In genomic region chr3:14248849-14249523, GRCh38 we compare ENCODE assay signal across 15 cellular contexts.
A peak's percentile ranks its signal among the peaks of the same experiment; 100 is the strongest.
DNase-seq lines count a peak whose midpoint lies in the region; ATAC-seq and TF ChIP-seq lines count a peak whose summit lies in the region.
"Had no signal": no experiment of that assay in that cellular context is flagged by ENCODE, and none has a peak within 500 bp of the region (broad histone marks: within the 10 kb centered on the region; RNA-seq: fewer than 3 reads in every experiment).

No MANE protein-coding gene starts in this region.

- no peak overlapping the region for H3K14ac ChIP-seq in neuronal stem cell (ENCODE audit: low read length)

- no peak overlapping the region for H3K18ac ChIP-seq in neuronal stem cell (ENCODE audit: low read length)

- no peak overlapping the region for H3K9ac ChIP-seq in neuronal stem cell (ENCODE audit: low read depth, low read length, poor library complexity)

- peaks cover 0 to 2% of the 10 kb centered on the region in 2 donors for H3K9me3 ChIP-seq in neuronal stem cell (replicated peaks in 1 of 2; ENCODE audit: control insufficient read depth in 2 of 2, insufficient read depth in 1 of 2, low read depth in 1 of 2, low read length in 2 of 2)
- H3K9me3 ChIP-seq in upper lobe of right lung = no peaks in the 10 kb centered on the region
- H3K9me3 ChIP-seq: pancreas, SJCRH30 had no signal

- H2AFZ ChIP-seq in neuronal stem cell (ENCODE audit: low read length) = peak overlapping the region; percentile 42

- H3K4ac ChIP-seq in neuronal stem cell (ENCODE audit: low read length) = no peak overlapping the region

- H2AK5ac ChIP-seq in neuronal stem cell (ENCODE audit: low read depth, low read length) = no peak overlapping the region

- H4K91ac ChIP-seq in neuronal stem cell (ENCODE audit: low read depth, low read length, poor library complexity) = no peak overlapping the region

- intact Hi-C loops in head of caudate nucleus (cut with DNase I) (no loop called here), upper lobe of right lung (cut with DNase I) (no loop called here)

- no peak overlapping the region for H3K4me2 ChIP-seq in neuronal stem cell (ENCODE audit: insufficient read depth, low read length, poor library complexity, severe bottlenecking)

- no peak overlapping the region for H2BK5ac ChIP-seq in neuronal stem cell (ENCODE audit: low read length)

- no peak overlapping the region for H4K8ac ChIP-seq in neuronal stem cell (ENCODE audit: low read depth, low read length)

- H3K4me1 ChIP-seq in neuronal stem cell (ENCODE audit: control insufficient read depth in 2 of 2, insufficient read depth in 1 of 2, low read depth in 1 of 2, low read length in 2 of 2) (peaks cover 0 to 2% of the 10 kb centered on the region in 2 donors), upper lobe of right lung (no peaks in the 10 kb centered on the region)
- H3K4me1 ChIP-seq: pancreas, SJCRH30 had no signal

- H2BK15ac ChIP-seq in neuronal stem cell (ENCODE audit: low read length) = no peak overlapping the region

- DNase-seq in SK-MEL-5 (ENCODE audit: low read depth, low spot score) (peak; percentile 88), head of caudate nucleus (peak in 31 of 42 donors; percentile 5 to 75 (median 40)), neuronal stem cell (ENCODE audit: low spot score) (no peak), upper lobe of right lung (no peak), type B pancreatic cell (ENCODE audit: extremely low spot score, unreplicated experiment) (no peak)
- DNase-seq: activated gamma-delta T cell treated with Interleukin-2 at 50 U/mL for 16 hours; Caco-2; GF-D8; NCI-H2171 treated with DMSO at 0.1 percent for 48 hours; NK-92 treated with Interleukin-12 subunit alpha and Interleukin-12 subunit beta, amount 100 ng/mL, for 24 hours; pancreas; SJCRH30 had no signal

- H3K27ac Mint-ChIP-seq in type B pancreatic cell = no peak overlapping the region
- H3K27ac Mint-ChIP-seq: mesothelial cell of epicardium had no signal

- peaks cover 8% of the 10 kb centered on the region for H3K4me1 Mint-ChIP-seq in type B pancreatic cell (ENCODE audit: unreplicated experiment)

- H2BK120ac ChIP-seq in neuronal stem cell (ENCODE audit: low read depth, low read length) = no peak overlapping the region

- WGBS in neuronal stem cell (ENCODE audit: extremely low coverage in 2 of 2, insufficient read length in 2 of 2, insufficient replicate concordance in 1 of 2), 2 donors = no CpG with 5 or more reads among the region's 5 CpGs

- H3K27me3 Mint-ChIP-seq in type B pancreatic cell = no peaks in the 10 kb centered on the region

- no peak overlapping the region for H3K23ac ChIP-seq in neuronal stem cell (ENCODE audit: low read depth, low read length, poor library complexity)

- H3K79me1 ChIP-seq in neuronal stem cell (ENCODE audit: low read depth, low read length) = no peaks in the 10 kb centered on the region

- H3K4me3 Mint-ChIP-seq in type B pancreatic cell = no peak overlapping the region
- H3K4me3 Mint-ChIP-seq: mesothelial cell of epicardium had no signal

- H3K9me3 Mint-ChIP-seq in type B pancreatic cell = peaks cover 9% of the 10 kb centered on the region

- H3K4me3 ChIP-seq in neuronal stem cell (ENCODE audit: low read length in 2 of 2) (no peak overlapping the region), upper lobe of right lung (no peak overlapping the region)
- H3K4me3 ChIP-seq: pancreas, SJCRH30 had no signal

- no peak for TF ChIP-seq CTCF in upper lobe of right lung (IDR thresholded peaks at IDR 0.05)
- no peak for TF ChIP-seq CTCF in type B pancreatic cell (conservative IDR thresholded peaks at IDR 0.05)

- in situ Hi-C loops in SK-MEL-5 (cut with HindIII; ENCODE audit: low pct_unique_long_range_greater_than_20kb, low sequenced_read_pairs) = no loop called here

- ATAC-seq in upper lobe of right lung (no peak), HG03520 (IDR thresholded peaks at IDR 0.05; ENCODE audit: unreplicated experiment) (no peak), SK-N-SH treated with all-trans-retinoic acid at 6 μM for 48 hours (no peak)

- H3K36me3 ChIP-seq in neuronal stem cell (replicated peaks in 1 of 2; ENCODE audit: control insufficient read depth in 2 of 2, insufficient read depth in 2 of 2, low read length in 2 of 2) (no peaks in the 10 kb centered on the region), upper lobe of right lung (no peaks in the 10 kb centered on the region)
- H3K36me3 ChIP-seq: pancreas, SJCRH30 had no signal

- no peaks in the 10 kb centered on the region for H3K27me3 ChIP-seq in neuronal stem cell (ENCODE audit: control insufficient read depth in 3 of 3, insufficient read depth in 3 of 3, low read depth in 1 of 3, low read length in 3 of 3)
- no peaks in the 10 kb centered on the region for H3K27me3 ChIP-seq in upper lobe of right lung
- H3K27me3 ChIP-seq: pancreas, SJCRH30 had no signal

- no peak overlapping the region for H2BK12ac ChIP-seq in neuronal stem cell (ENCODE audit: low read length)

- H3K36me3 Mint-ChIP-seq in type B pancreatic cell = no peaks in the 10 kb centered on the region
- H3K36me3 Mint-ChIP-seq: mesothelial cell of epicardium had no signal

- H3K27ac ChIP-seq in neuronal stem cell (replicated peaks; ENCODE audit: low read length) = no peak overlapping the region
- peak overlapping the region; percentile 30 for H3K27ac ChIP-seq in upper lobe of right lung
- H3K27ac ChIP-seq: pancreas, SJCRH30 had no signal

TF ChIP-seq in SK-N-SH treated with all-trans-retinoic acid at 6 μM for 48 hours, 23 proteins besides CTCF, POLR2A, EP300 and RAD21:
- TF ChIP-seq OSR1 (CRISPR knock-in tag; IDR thresholded peaks at IDR 0.05) = no peak
- no peak for TF ChIP-seq ZNF8 (CRISPR knock-in tag; IDR thresholded peaks at IDR 0.05)
- no peak for TF ChIP-seq RARB (CRISPR knock-in tag; IDR thresholded peaks at IDR 0.05)
- no peak for TF ChIP-seq ARNTL (CRISPR knock-in tag; IDR thresholded peaks at IDR 0.05; ENCODE audit: borderline replicate concordance, low read depth)
- TF ChIP-seq ISL1 (CRISPR knock-in tag; IDR thresholded peaks at IDR 0.05) = no peak
- TF ChIP-seq CSRNP3 (CRISPR knock-in tag; IDR thresholded peaks at IDR 0.05) = no peak
- TF ChIP-seq ZNF70 (CRISPR knock-in tag; IDR thresholded peaks at IDR 0.05) = no peak
- TF ChIP-seq ZFP30 (CRISPR knock-in tag; IDR thresholded peaks at IDR 0.05) = no peak
- no peak for TF ChIP-seq ESRRG (CRISPR knock-in tag; IDR thresholded peaks at IDR 0.05)

Comparison
In these comparisons a context has a peak if more than half of its experiments do, and no peak if none do; other contexts are left out.
1. DNase-seq: peak in SK-MEL-5 (single experiment) and head of caudate nucleus (31 of 42); none in neuronal stem cell (single experiment), upper lobe of right lung (single experiment) and type B pancreatic cell (single experiment).